Comparison of ENCODE assay signal across 21 cellular contexts in the genomic region with DNA sequence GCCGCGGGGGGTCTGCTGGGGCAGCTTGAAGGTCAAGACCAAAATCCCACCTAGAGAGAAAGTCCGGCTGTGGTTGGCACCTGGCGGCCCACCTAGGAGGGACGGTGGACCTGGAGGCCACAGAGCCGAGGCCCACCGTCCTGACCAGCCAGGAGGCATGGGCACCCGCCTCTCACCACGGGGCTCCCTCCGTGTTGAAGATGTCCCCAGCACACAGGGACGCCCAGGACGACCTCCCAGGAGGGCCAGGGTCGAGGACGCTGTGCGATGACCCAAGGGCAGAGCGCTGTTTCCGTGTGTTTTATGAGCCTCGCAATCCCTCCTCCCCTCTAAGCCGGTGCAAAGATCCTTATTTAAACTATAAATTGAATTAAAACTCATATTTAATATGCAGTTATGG.
"Had no signal": no experiment of that assay in that cellular context is flagged by ENCODE, and none has a peak within 500 bp of the region (broad histone marks: within the 10 kb centered on the region; RNA-seq: fewer than 3 reads in every experiment).

No MANE protein-coding gene starts in this region.

- H3K4me1 ChIP-seq: left ventricle myocardium inferior, lower lobe of right lung, prostate gland, right atrium auricular region, sigmoid colon, testis, tibial artery, upper lobe of left lung had no signal

- H3K9me3 ChIP-seq: neutrophil, prostate gland, testis had no signal

- H3K36me3 Mint-ChIP-seq: immature natural killer cell had no signal

- H3K4me1 Mint-ChIP-seq: immature natural killer cell had no signal

- DNase-seq: effector memory CD4-positive, alpha-beta T cell; hypothalamus; immature natural killer cell; islet precursor cell; kidney glomerular epithelial cell; left colon; left ventricle myocardium inferior; lower lobe of right lung; nephron progenitor cell; sigmoid colon; stimulated activated CD4-positive, alpha-beta T cell treated with anti-CD3 and anti-CD28 coated beads, Interleukin-2, amount 100 ng/mL, for 24 hours; stimulated activated CD4-positive, alpha-beta T cell treated with anti-CD3 and anti-CD28 coated beads, Interleukin-4, amount 100 ng/mL, for 24 hours; stimulated activated naive CD8-positive, alpha-beta T cell treated with anti-CD3 and anti-CD28 coated beads, Interleukin-15, Interleukin-2, amounts not matched to agents 100 U/mL and 50 U/mL, for 24 hours; testis; tibial artery had no signal

- H3K27ac Mint-ChIP-seq: immature natural killer cell; nephron progenitor cell; stimulated activated effector memory CD8-positive, alpha-beta T cell treated with anti-CD3 and anti-CD28 coated beads, Interleukin-12 subunit alpha, Interleukin-12 subunit beta, amount 100 ng/mL, for 72 hours had no signal

- H3K9me3 Mint-ChIP-seq: immature natural killer cell had no signal

- H3K4me3 ChIP-seq: coronary artery, left ventricle myocardium inferior, lower lobe of right lung, prostate gland, right atrium auricular region, sigmoid colon, tibial artery, upper lobe of left lung had no signal

- ATAC-seq: left colon; lower lobe of right lung; stimulated activated effector memory CD8-positive, alpha-beta T cell treated with anti-CD3 and anti-CD28 coated beads, Interleukin-12 subunit alpha, Interleukin-12 subunit beta, amount 100 ng/mL, for 72 hours; stimulated activated naive CD8-positive, alpha-beta T cell treated with anti-CD3 and anti-CD28 coated beads, Interleukin-15, Interleukin-2, amounts not matched to agents 100 U/mL and 50 U/mL, for 24 hours had no signal

- H3K4me3 Mint-ChIP-seq: immature natural killer cell; stimulated activated effector memory CD8-positive, alpha-beta T cell treated with anti-CD3 and anti-CD28 coated beads, Interleukin-12 subunit alpha, Interleukin-12 subunit beta, amount 100 ng/mL, for 72 hours had no signal

- H3K27me3 ChIP-seq: neutrophil, right atrium auricular region, testis, tibial artery, upper lobe of left lung had no signal

- H3K27ac ChIP-seq: coronary artery, left ventricle myocardium inferior, lower lobe of right lung, neutrophil, prostate gland, right atrium auricular region, sigmoid colon, testis, tibial artery, upper lobe of left lung had no signal

- H3K36me3 ChIP-seq: left ventricle myocardium inferior, lower lobe of right lung, neutrophil, prostate gland, right atrium auricular region, sigmoid colon, tibial artery, upper lobe of left lung had no signal
